Comparison of ENCODE assay signal across 1 cellular context in genomic region chr7:38953227-38953626, GRCh38.
TF ChIP-seq lines count a peak whose summit lies in the region.

No MANE protein-coding gene starts in this region.

TF ChIP-seq in GM12878, 131 proteins besides CTCF, POLR2A, EP300 and RAD21 (continued from another document):
- TF ChIP-seq, protein P1, sequence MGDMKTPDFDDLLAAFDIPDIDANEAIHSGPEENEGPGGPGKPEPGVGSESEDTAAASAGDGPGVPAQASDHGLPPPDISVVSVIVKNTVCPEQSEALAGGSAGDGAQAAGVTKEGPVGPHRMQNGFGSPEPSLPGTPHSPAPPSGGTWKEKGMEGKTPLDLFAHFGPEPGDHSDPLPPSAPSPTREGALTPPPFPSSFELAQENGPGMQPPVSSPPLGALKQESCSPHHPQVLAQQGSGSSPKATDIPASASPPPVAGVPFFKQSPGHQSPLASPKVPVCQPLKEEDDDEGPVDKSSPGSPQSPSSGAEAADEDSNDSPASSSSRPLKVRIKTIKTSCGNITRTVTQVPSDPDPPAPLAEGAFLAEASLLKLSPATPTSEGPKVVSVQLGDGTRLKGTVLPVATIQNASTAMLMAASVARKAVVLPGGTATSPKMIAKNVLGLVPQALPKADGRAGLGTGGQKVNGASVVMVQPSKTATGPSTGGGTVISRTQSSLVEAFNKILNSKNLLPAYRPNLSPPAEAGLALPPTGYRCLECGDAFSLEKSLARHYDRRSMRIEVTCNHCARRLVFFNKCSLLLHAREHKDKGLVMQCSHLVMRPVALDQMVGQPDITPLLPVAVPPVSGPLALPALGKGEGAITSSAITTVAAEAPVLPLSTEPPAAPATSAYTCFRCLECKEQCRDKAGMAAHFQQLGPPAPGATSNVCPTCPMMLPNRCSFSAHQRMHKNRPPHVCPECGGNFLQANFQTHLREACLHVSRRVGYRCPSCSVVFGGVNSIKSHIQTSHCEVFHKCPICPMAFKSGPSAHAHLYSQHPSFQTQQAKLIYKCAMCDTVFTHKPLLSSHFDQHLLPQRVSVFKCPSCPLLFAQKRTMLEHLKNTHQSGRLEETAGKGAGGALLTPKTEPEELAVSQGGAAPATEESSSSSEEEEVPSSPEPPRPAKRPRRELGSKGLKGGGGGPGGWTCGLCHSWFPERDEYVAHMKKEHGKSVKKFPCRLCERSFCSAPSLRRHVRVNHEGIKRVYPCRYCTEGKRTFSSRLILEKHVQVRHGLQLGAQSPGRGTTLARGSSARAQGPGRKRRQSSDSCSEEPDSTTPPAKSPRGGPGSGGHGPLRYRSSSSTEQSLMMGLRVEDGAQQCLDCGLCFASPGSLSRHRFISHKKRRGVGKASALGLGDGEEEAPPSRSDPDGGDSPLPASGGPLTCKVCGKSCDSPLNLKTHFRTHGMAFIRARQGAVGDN (IDR thresholded peaks at IDR 0.05), result no peak
- TF ChIP-seq CBFB (IDR thresholded peaks at IDR 0.05; ENCODE audit: low read depth) (no peak), ZNF384 (IDR thresholded peaks at IDR 0.05; ENCODE audit: borderline replicate concordance, low read depth, low read length) (no peak)
TF ChIP-seq in GM12878: peak in this region for 0.
